In the genomic region with DNA sequence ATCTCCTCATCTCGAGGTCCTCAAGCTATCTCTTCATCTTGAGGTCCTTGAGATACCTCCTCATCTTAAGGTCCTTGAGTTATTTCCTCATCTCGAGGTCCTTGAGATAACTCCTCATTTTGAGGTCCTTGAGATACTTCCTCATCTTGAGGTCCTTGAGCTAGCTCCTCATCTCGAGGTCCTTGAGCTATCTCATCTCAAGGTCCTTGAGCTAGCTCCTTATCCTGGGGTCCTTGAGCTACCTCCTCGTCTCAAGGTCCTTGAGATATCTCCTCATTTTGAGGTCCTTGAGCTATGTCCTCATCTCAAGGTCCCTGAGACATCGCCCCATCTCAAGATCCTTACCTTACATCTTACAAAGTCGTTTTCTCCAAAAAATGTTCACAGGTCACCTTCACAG, we compare ENCODE assay signal across 32 cellular contexts. TPM values are rescaled to one million over a fixed set of nuclear protein-coding genes. Genes with fewer than 3 reads are reported as not detected.
DNase-seq lines count a peak whose midpoint lies in the region; ATAC-seq lines count a peak whose summit lies in the region.
"Had no signal": no experiment of that assay in that cellular context is flagged by ENCODE, and none has a peak within 500 bp of the region (broad histone marks: within the 10 kb centered on the region; RNA-seq: fewer than 3 reads in every experiment).

No MANE protein-coding gene starts in this region.

- H3K4me2 ChIP-seq in Karpas-422 (ENCODE audit: low read depth, low read length, poor library complexity, severe bottlenecking), result no peak overlapping the region

- peaks cover 31% of the 10 kb centered on the region for H3K4me1 ChIP-seq in Karpas-422 (ENCODE audit: low read length)
- H3K4me1 ChIP-seq: gastroesophageal sphincter, uterus had no signal

- no peaks in the 10 kb centered on the region for H3K9me3 Mint-ChIP-seq in activated naive CD8-positive, alpha-beta T cell (ENCODE audit: low read depth)
- H3K9me3 Mint-ChIP-seq in activated naive CD8-positive, alpha-beta T cell treated with anti-CD3 and anti-CD28 coated beads for 36 hours, result peaks cover 9% of the 10 kb centered on the region
- H3K9me3 Mint-ChIP-seq in central memory CD8-positive, alpha-beta T cell, result no peaks in the 10 kb centered on the region
- H3K9me3 Mint-ChIP-seq in stimulated activated memory B cell treated with anti-CD40 and anti-IgM and Interleukin-4, amounts not matched to agents 10 μg/mL and 1 μg/mL and 100 μg/mL, for 72 hours, result peaks cover 7% of the 10 kb centered on the region

- no peaks in the 10 kb centered on the region for H3K27me3 Mint-ChIP-seq in activated naive CD8-positive, alpha-beta T cell
- no peaks in the 10 kb centered on the region for H3K27me3 Mint-ChIP-seq in activated naive CD8-positive, alpha-beta T cell treated with anti-CD3 and anti-CD28 coated beads for 36 hours
- H3K27me3 Mint-ChIP-seq in central memory CD8-positive, alpha-beta T cell, result no peaks in the 10 kb centered on the region
- no peaks in the 10 kb centered on the region for H3K27me3 Mint-ChIP-seq in stimulated activated memory B cell treated with anti-CD40 and anti-IgM and Interleukin-4, amounts not matched to agents 10 μg/mL and 1 μg/mL and 100 μg/mL, for 72 hours

- peaks cover 27% of the 10 kb centered on the region for H3K36me3 Mint-ChIP-seq in activated naive CD8-positive, alpha-beta T cell
- peaks cover 67% of the 10 kb centered on the region for H3K36me3 Mint-ChIP-seq in activated naive CD8-positive, alpha-beta T cell treated with anti-CD3 and anti-CD28 coated beads for 36 hours
- peaks cover 20% of the 10 kb centered on the region for H3K36me3 Mint-ChIP-seq in central memory CD8-positive, alpha-beta T cell (ENCODE audit: insufficient read depth)
- H3K36me3 Mint-ChIP-seq in stimulated activated memory B cell treated with anti-CD40 and anti-IgM and Interleukin-4, amounts not matched to agents 10 μg/mL and 1 μg/mL and 100 μg/mL, for 72 hours, result peaks cover 54% of the 10 kb centered on the region

- H3K9me3 ChIP-seq in Karpas-422 (ENCODE audit: low read length), result no peaks in the 10 kb centered on the region
- H3K9me3 ChIP-seq: prostate gland, thoracic aorta, uterus had no signal

- H3K9ac ChIP-seq in Karpas-422 (ENCODE audit: low read length), result no peak overlapping the region
- H3K9ac ChIP-seq: BLaER1 treated with 17β-estradiol and CSF1 and Interleukin-3, amounts not matched to agents 10 nM and 100 nM had no signal

- no peak overlapping the region for H3K4me3 ChIP-seq in Karpas-422 (ENCODE audit: low read length)
- H3K4me3 ChIP-seq: BLaER1 treated with 17β-estradiol and CSF1 and Interleukin-3, amounts not matched to agents 10 nM and 100 nM; dorsolateral prefrontal cortex; gastroesophageal sphincter; prostate gland; thoracic aorta; uterus had no signal

- H2AFZ ChIP-seq in Karpas-422 (ENCODE audit: low read length), result no peak overlapping the region

- DNase-seq in activated naive CD8-positive, alpha-beta T cell treated with anti-CD3 and anti-CD28 coated beads for 36 hours, result no peak
- DNase-seq in Karpas-422, result no peak
- no peak for DNase-seq in central memory CD8-positive, alpha-beta T cell (ENCODE audit: low spot score in 2 of 2)
- DNase-seq in NK-92 (lab: John Stamatoyannopoulos, UW; ENCODE audit: unreplicated experiment), result no peak
- no peak for DNase-seq in NCI-H2029 (lab: John Stamatoyannopoulos, UW)
- DNase-seq: activated T-cell treated with anti-CD3 and anti-CD28 coated beads for 4 hours; cerebellar nuclear complex; dorsolateral prefrontal cortex; GOT3; hippocampal formation; left colon; mesenchymal stem cell; NCI-H1092 treated with DMSO at 0.1 percent for 48 hours; NCI-H187; NCI-H526; nucleus accumbens; SHP77 treated with DMSO at 0.1 percent for 48 hours; stimulated activated CD4-positive, alpha-beta T cell treated with anti-CD3 and anti-CD28 coated beads, Interleukin-4, amount 100 ng/mL, for 24 hours; stimulated activated naive CD4-positive, alpha-beta T cell; uterus had no signal

- peak overlapping the region; percentile 81 for H3K27ac Mint-ChIP-seq in activated naive CD8-positive, alpha-beta T cell
- no peak overlapping the region for H3K27ac Mint-ChIP-seq in activated naive CD8-positive, alpha-beta T cell treated with anti-CD3 and anti-CD28 coated beads for 36 hours
- peak overlapping the region; percentile 73 for H3K27ac Mint-ChIP-seq in central memory CD8-positive, alpha-beta T cell (ENCODE audit: low read depth)
- peak overlapping the region; percentile 47 for H3K27ac Mint-ChIP-seq in stimulated activated memory B cell treated with anti-CD40 and anti-IgM and Interleukin-4, amounts not matched to agents 10 μg/mL and 1 μg/mL and 100 μg/mL, for 72 hours
- H3K27ac Mint-ChIP-seq: WTC11 had no signal

- no peak overlapping the region for H3K4me3 Mint-ChIP-seq in activated naive CD8-positive, alpha-beta T cell
- no peak overlapping the region for H3K4me3 Mint-ChIP-seq in activated naive CD8-positive, alpha-beta T cell treated with anti-CD3 and anti-CD28 coated beads for 36 hours
- no peak overlapping the region for H3K4me3 Mint-ChIP-seq in central memory CD8-positive, alpha-beta T cell
- H3K4me3 Mint-ChIP-seq in stimulated activated memory B cell treated with anti-CD40 and anti-IgM and Interleukin-4, amounts not matched to agents 10 μg/mL and 1 μg/mL and 100 μg/mL, for 72 hours, result no peak overlapping the region
- H3K4me3 Mint-ChIP-seq: WTC11 had no signal

- no peaks in the 10 kb centered on the region for H3K9me2 ChIP-seq in Karpas-422 (replicated peaks; ENCODE audit: insufficient read depth, low read length)

- H3K4me1 Mint-ChIP-seq in activated naive CD8-positive, alpha-beta T cell (ENCODE audit: low read depth), result peaks cover 72% of the 10 kb centered on the region
- H3K4me1 Mint-ChIP-seq in activated naive CD8-positive, alpha-beta T cell treated with anti-CD3 and anti-CD28 coated beads for 36 hours, result peaks cover 53% of the 10 kb centered on the region
- H3K4me1 Mint-ChIP-seq in central memory CD8-positive, alpha-beta T cell, result peaks cover 62% of the 10 kb centered on the region
- H3K4me1 Mint-ChIP-seq in stimulated activated memory B cell treated with anti-CD40 and anti-IgM and Interleukin-4, amounts not matched to agents 10 μg/mL and 1 μg/mL and 100 μg/mL, for 72 hours, result peaks cover 47% of the 10 kb centered on the region
- H3K4me1 Mint-ChIP-seq: WTC11 had no signal

- peak overlapping the region; percentile 84; the same call in 1 of the 2 replicates for H3K27ac ChIP-seq in Karpas-422 (ENCODE audit: low read length)
- H3K27ac ChIP-seq: dorsolateral prefrontal cortex, gastroesophageal sphincter, HL-60, prostate gland, thoracic aorta, uterus had no signal

- H3K27me3 ChIP-seq in Karpas-422 (ENCODE audit: low read length), result no peaks in the 10 kb centered on the region
- H3K27me3 ChIP-seq: BLaER1 treated with 17β-estradiol and CSF1 and Interleukin-3, amounts not matched to agents 10 nM and 100 nM; uterus had no signal

- peaks cover 6% of the 10 kb centered on the region; the same call in 1 of the 2 replicates for H4K20me1 ChIP-seq in Karpas-422 (ENCODE audit: insufficient read depth, low read depth, low read length)

- no peaks in the 10 kb centered on the region for H3K36me3 ChIP-seq in Karpas-422 (ENCODE audit: insufficient read depth, low read length)
- H3K36me3 ChIP-seq: gastroesophageal sphincter, prostate gland, thoracic aorta, uterus had no signal

- no peak for ATAC-seq in central memory CD8-positive, alpha-beta T cell (replicated peaks; ENCODE audit: extremely low read depth, poor library complexity, severe bottlenecking)
- no peak for ATAC-seq in stimulated activated memory B cell treated with anti-CD40 and anti-IgM and Interleukin-4, amounts not matched to agents 10 μg/mL and 1 μg/mL and 100 μg/mL, for 72 hours
- ATAC-seq in GM21423 (IDR thresholded peaks at IDR 0.05; ENCODE audit: unreplicated experiment), result no peak
- ATAC-seq: gastroesophageal sphincter, left colon, sciatic nerve, WTC11 had no signal

- H3K79me2 ChIP-seq in Karpas-422 (ENCODE audit: low read length), result peaks cover 81% of the 10 kb centered on the region

RNA-seq across cellular contexts. Expression of gene VAV1, which starts 18.7 kb away (rescaled TPM):
- 10 to 100 TPM; 65.2 to 65.7 TPM for total RNA-seq in activated naive CD8-positive, alpha-beta T cell treated with anti-CD3 and anti-CD28 coated beads for 36 hours
- total RNA-seq in Karpas-422 (2014; rRNA removed; shearing (Covaris generic); ENCODE audit: low replicate concordance), result 46.0 and 85.2 TPM in 2 replicates
- total RNA-seq: endothelial cell of umbilical vein, fibroblast of lung had no signal

RNA-seq across cellular contexts. Expression of gene SH2D3A, which starts 24.0 kb away (rescaled TPM):
- total RNA-seq in activated naive CD8-positive, alpha-beta T cell treated with anti-CD3 and anti-CD28 coated beads for 36 hours, result 10 to 100 TPM; 25.7 to 26.1 TPM
- 3.3 and 18.9 TPM in 2 replicates for total RNA-seq in Karpas-422 (2014; rRNA removed; shearing (Covaris generic); ENCODE audit: low replicate concordance)
- total RNA-seq: fibroblast of lung had no signal

RNA-seq across cellular contexts. Expression of gene TRIP10, which starts 51.8 kb away (rescaled TPM):
- 10 to 100 TPM; 29.8 to 31.3 TPM for total RNA-seq in activated naive CD8-positive, alpha-beta T cell treated with anti-CD3 and anti-CD28 coated beads for 36 hours
- total RNA-seq in Karpas-422 (2014; rRNA removed; shearing (Covaris generic); ENCODE audit: low replicate concordance), result 6.5 and 15.7 TPM in 2 replicates

RNA-seq across cellular contexts. Expression of gene GPR108, which starts 53.9 kb away (rescaled TPM):
- 10 to 100 TPM; 56.0 to 62.9 TPM for total RNA-seq in activated naive CD8-positive, alpha-beta T cell treated with anti-CD3 and anti-CD28 coated beads for 36 hours
- total RNA-seq in Karpas-422 (2014; rRNA removed; shearing (Covaris generic); ENCODE audit: low replicate concordance), result 34.7 and 41.8 TPM in 2 replicates
